Comparison of ENCODE assay signal across 26 cellular contexts in genomic region chr12:3432868-3433267, GRCh38. TPM values are rescaled to one million over a fixed set of nuclear protein-coding genes. Genes with fewer than 3 reads are reported as not detected.
"Had no signal": no experiment of that assay in that cellular context is flagged by ENCODE, and none has a peak within 500 bp of the region (broad histone marks: within the 10 kb centered on the region; RNA-seq: fewer than 3 reads in every experiment).

No MANE protein-coding gene starts in this region.

- H3K9me3 ChIP-seq: ascending aorta, esophagus squamous epithelium, gastroesophageal sphincter, left ventricle myocardium inferior, neutrophil, ovary, prostate gland, upper lobe of left lung had no signal

- H3K4me3 Mint-ChIP-seq: activated CD4-positive, alpha-beta T cell treated with anti-CD3 and anti-CD28 coated beads, Interleukin-2, amount 10 ng/mL, durations not matched to agents 7 days and 5 days; activated CD8-positive, alpha-beta T cell treated with anti-CD3 and anti-CD28 coated beads, Interleukin-2, amount 10 ng/mL, durations not matched to agents 7 days and 5 days; activated T-helper 1 cell treated with anti-CD3 and anti-CD28 coated beads, Interleukin-12 subunit alpha, Interleukin-12 subunit beta, Interleukin-2, Interleukin-4 antibody, amounts not matched to agents 30 ng/mL and 10 ng/mL and 1 ng/mL, durations not matched to agents 14 hours and 24 hours and 36 hours; natural killer cell had no signal

- H3K27me3 ChIP-seq: ascending aorta, brain microvascular endothelial cell, ovary, upper lobe of left lung had no signal

- H3K27ac Mint-ChIP-seq: activated T-helper 1 cell treated with anti-CD3 and anti-CD28 coated beads, Interleukin-12 subunit alpha, Interleukin-12 subunit beta, Interleukin-2, Interleukin-4 antibody, amounts not matched to agents 30 ng/mL and 10 ng/mL and 1 ng/mL, durations not matched to agents 14 hours and 24 hours and 36 hours; natural killer cell had no signal

- H3K27ac ChIP-seq: ascending aorta, brain microvascular endothelial cell, esophagus squamous epithelium, gastroesophageal sphincter, left ventricle myocardium inferior, neutrophil, ovary, prostate gland had no signal

- ATAC-seq: effector memory CD8-positive, alpha-beta T cell; gastroesophageal sphincter; natural killer cell; stimulated activated naive CD8-positive, alpha-beta T cell treated with anti-CD3 and anti-CD28 coated beads, Interleukin-15, Interleukin-2, amounts not matched to agents 100 U/mL and 50 U/mL, for 24 hours had no signal

- H3K4me3 ChIP-seq: ascending aorta, esophagus squamous epithelium, gastroesophageal sphincter, left ventricle myocardium inferior, ovary, prostate gland, upper lobe of left lung had no signal

- DNase-seq: activated CD4-positive, CD25-positive, alpha-beta regulatory T cell treated with anti-CD3 and anti-CD28 coated beads, Interleukin-2, amount 50 U/mL, for 72 hours; activated CD8-positive, alpha-beta T cell treated with anti-CD3 and anti-CD28 coated beads, Interleukin-2, amount 10 ng/mL, durations not matched to agents 7 days and 5 days; brain microvascular endothelial cell; central memory CD4-positive, alpha-beta T cell; effector memory CD8-positive, alpha-beta T cell; esophagus squamous epithelium; head of caudate nucleus; hypothalamus; left ventricle myocardium inferior; midbrain; natural killer cell; ovary; stimulated activated CD4-positive, alpha-beta T cell treated with anti-CD3 and anti-CD28 coated beads, Interleukin-4, amount 100 ng/mL, for 24 hours; stimulated activated naive CD8-positive, alpha-beta T cell treated with anti-CD3 and anti-CD28 coated beads, Interleukin-15, Interleukin-2, amounts not matched to agents 100 U/mL and 50 U/mL, for 24 hours; upper lobe of left lung had no signal

- H3K4me1 ChIP-seq: ascending aorta, esophagus squamous epithelium, gastroesophageal sphincter, left ventricle myocardium inferior, prostate gland, upper lobe of left lung had no signal

- H3K36me3 ChIP-seq: ascending aorta, brain microvascular endothelial cell, esophagus squamous epithelium, gastroesophageal sphincter, left ventricle myocardium inferior, neutrophil, ovary, prostate gland, upper lobe of left lung had no signal

- H3K36me3 Mint-ChIP-seq: natural killer cell had no signal

RNA-seq across cellular contexts. Expression of gene PRMT8, which starts 58.1 kb away (rescaled TPM):
- total RNA-seq: activated CD4-positive, alpha-beta T cell treated with anti-CD3 and anti-CD28 coated beads, Interleukin-2, amount 10 ng/mL, durations not matched to agents 7 days and 5 days; activated CD8-positive, alpha-beta T cell treated with anti-CD3 and anti-CD28 coated beads, Interleukin-2, amount 10 ng/mL, durations not matched to agents 7 days and 5 days; activated naive CD4-positive, alpha-beta T cell treated with anti-CD3 and anti-CD28 coated beads, Interleukin-2, amount 50 U/mL, for 72 hours; activated T-helper 1 cell treated with anti-CD3 and anti-CD28 coated beads, Interleukin-12 subunit alpha, Interleukin-12 subunit beta, Interleukin-2, Interleukin-4 antibody, amounts not matched to agents 30 ng/mL and 10 ng/mL and 1 ng/mL, durations not matched to agents 14 hours and 24 hours and 36 hours; ascending aorta; dermis microvascular lymphatic vessel endothelial cell; esophagus squamous epithelium; lung microvascular endothelial cell; natural killer cell; subcutaneous adipose tissue; T-helper 2 cell treated with Interferon-gamma antibody and Interleukin-4, amounts not matched to agents 100 ng/mL and 5 ng/mL, for 36 hours had no signal
